1 cellular context compared by ENCODE assay signal in the genomic region with DNA sequence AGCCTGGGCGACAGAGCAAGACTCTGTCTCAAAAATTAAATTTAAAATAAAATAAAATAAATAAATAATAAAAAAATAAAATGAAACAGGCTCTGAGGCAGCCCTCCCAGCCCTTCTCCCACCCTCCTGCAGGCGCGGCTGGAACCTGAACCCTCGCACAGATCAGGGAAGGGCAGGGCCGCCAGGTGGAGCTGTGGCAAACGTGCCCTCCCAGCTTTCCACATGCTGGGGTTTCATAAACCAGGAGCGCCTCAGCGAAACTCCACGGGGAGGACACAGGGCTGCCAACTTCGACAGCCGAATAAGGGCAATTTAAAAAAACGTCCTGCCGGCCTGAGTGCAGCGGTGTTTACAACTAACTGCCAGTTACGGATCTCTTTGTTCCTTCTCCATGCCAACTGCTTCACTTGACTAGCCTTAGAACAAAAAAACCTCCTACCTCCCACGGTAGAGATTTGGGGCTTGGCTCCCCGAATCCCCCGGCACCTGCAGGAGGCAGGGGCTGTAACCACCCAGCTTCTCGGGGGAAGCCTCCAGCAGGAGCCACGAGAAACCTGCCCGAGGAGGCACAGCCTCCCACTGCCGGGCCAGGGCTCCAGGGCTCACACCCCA.
TF ChIP-seq lines count a peak whose summit lies in the region.

No MANE protein-coding gene starts in this region.

TF ChIP-seq in HepG2, 621 proteins besides CTCF, POLR2A, EP300 and RAD21 (continued from another document and continues in another):
- no peak for TF ChIP-seq ZNF496 (CRISPR knock-in tag; IDR thresholded peaks at IDR 0.05; ENCODE audit: insufficient replicate concordance)
- TF ChIP-seq, protein P1, sequence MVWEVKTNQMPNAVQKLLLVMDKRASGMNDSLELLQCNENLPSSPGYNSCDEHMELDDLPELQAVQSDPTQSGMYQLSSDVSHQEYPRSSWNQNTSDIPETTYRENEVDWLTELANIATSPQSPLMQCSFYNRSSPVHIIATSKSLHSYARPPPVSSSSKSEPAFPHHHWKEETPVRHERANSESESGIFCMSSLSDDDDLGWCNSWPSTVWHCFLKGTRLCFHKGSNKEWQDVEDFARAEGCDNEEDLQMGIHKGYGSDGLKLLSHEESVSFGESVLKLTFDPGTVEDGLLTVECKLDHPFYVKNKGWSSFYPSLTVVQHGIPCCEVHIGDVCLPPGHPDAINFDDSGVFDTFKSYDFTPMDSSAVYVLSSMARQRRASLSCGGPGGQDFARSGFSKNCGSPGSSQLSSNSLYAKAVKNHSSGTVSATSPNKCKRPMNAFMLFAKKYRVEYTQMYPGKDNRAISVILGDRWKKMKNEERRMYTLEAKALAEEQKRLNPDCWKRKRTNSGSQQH (CRISPR knock-in tag; IDR thresholded peaks at IDR 0.05; ENCODE audit: low read depth): 0 out of 2 replicates have a peak, but pooled peaks have one; percentile 41
- 0 out of 2 replicates have a peak, but pooled peaks have one; percentile 27 for TF ChIP-seq AHR (CRISPR knock-in tag; IDR thresholded peaks at IDR 0.05)
- peak; percentile 65; the same call in 1 of the 2 replicates for TF ChIP-seq IRF2 (CRISPR knock-in tag; IDR thresholded peaks at IDR 0.05)
- TF ChIP-seq MAFK (conservative IDR thresholded peaks at IDR 0.05 in 1 of 2, IDR thresholded peaks at IDR 0.05 in 1 of 2; ENCODE audit: low read length in 2 of 2): no peak
- TF ChIP-seq, protein P2, sequence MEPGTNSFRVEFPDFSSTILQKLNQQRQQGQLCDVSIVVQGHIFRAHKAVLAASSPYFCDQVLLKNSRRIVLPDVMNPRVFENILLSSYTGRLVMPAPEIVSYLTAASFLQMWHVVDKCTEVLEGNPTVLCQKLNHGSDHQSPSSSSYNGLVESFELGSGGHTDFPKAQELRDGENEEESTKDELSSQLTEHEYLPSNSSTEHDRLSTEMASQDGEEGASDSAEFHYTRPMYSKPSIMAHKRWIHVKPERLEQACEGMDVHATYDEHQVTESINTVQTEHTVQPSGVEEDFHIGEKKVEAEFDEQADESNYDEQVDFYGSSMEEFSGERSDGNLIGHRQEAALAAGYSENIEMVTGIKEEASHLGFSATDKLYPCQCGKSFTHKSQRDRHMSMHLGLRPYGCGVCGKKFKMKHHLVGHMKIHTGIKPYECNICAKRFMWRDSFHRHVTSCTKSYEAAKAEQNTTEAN (CRISPR knock-in tag; conservative IDR thresholded peaks at IDR 0.05): 0 out of 2 replicates have a peak, but pooled peaks have one; percentile 32
- no peak for TF ChIP-seq ZNF350 (CRISPR knock-in tag; IDR thresholded peaks at IDR 0.05; ENCODE audit: borderline replicate concordance, low read depth)
- no peak for TF ChIP-seq RFXANK (CRISPR knock-in tag; IDR thresholded peaks at IDR 0.05)
- no peak for TF ChIP-seq ZNF549 (CRISPR knock-in tag; IDR thresholded peaks at IDR 0.05)
- TF ChIP-seq ATF7 (IDR thresholded peaks at IDR 0.05): no peak
- no peak for TF ChIP-seq ATF7 (CRISPR knock-in tag; IDR thresholded peaks at IDR 0.05)
- peak; percentile 19; the same call in 1 of the 2 replicates for TF ChIP-seq NFKB2 (CRISPR knock-in tag; IDR thresholded peaks at IDR 0.05; ENCODE audit: borderline replicate concordance)
- no peak for TF ChIP-seq GZF1 (CRISPR knock-in tag; IDR thresholded peaks at IDR 0.05)
- no peak for TF ChIP-seq ZNF432 (CRISPR knock-in tag; IDR thresholded peaks at IDR 0.05; ENCODE audit: borderline replicate concordance)
- no peak; the same call in 1 of the 2 replicates for TF ChIP-seq BCL6 (CRISPR knock-in tag; IDR thresholded peaks at IDR 0.05)
- no peak for TF ChIP-seq GFI1 (CRISPR knock-in tag; IDR thresholded peaks at IDR 0.05; ENCODE audit: borderline replicate concordance)
- TF ChIP-seq, protein P3, sequence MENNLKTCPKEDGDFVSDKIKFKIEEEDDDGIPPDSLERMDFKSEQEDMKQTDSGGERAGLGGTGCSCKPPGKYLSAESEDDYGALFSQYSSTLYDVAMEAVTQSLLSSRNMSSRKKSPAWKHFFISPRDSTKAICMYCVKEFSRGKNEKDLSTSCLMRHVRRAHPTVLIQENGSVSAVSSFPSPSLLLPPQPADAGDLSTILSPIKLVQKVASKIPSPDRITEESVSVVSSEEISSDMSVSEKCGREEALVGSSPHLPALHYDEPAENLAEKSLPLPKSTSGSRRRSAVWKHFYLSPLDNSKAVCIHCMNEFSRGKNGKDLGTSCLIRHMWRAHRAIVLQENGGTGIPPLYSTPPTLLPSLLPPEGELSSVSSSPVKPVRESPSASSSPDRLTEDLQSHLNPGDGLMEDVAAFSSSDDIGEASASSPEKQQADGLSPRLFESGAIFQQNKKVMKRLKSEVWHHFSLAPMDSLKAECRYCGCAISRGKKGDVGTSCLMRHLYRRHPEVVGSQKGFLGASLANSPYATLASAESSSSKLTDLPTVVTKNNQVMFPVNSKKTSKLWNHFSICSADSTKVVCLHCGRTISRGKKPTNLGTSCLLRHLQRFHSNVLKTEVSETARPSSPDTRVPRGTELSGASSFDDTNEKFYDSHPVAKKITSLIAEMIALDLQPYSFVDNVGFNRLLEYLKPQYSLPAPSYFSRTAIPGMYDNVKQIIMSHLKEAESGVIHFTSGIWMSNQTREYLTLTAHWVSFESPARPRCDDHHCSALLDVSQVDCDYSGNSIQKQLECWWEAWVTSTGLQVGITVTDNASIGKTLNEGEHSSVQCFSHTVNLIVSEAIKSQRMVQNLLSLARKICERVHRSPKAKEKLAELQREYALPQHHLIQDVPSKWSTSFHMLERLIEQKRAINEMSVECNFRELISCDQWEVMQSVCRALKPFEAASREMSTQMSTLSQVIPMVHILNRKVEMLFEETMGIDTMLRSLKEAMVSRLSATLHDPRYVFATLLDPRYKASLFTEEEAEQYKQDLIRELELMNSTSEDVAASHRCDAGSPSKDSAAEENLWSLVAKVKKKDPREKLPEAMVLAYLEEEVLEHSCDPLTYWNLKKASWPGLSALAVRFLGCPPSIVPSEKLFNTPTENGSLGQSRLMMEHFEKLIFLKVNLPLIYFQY (CRISPR knock-in tag; IDR thresholded peaks at IDR 0.05; ENCODE audit: borderline replicate concordance): no peak
- TF ChIP-seq TEAD2 (CRISPR knock-in tag; IDR thresholded peaks at IDR 0.05): no peak
- no peak for TF ChIP-seq NCOA1 (CRISPR knock-in tag; IDR thresholded peaks at IDR 0.05)
- no peak for TF ChIP-seq PAF1 (CRISPR knock-in tag; IDR thresholded peaks at IDR 0.05)
- no peak for TF ChIP-seq HNRNPUL1 (IDR thresholded peaks at IDR 0.05; ENCODE audit: low read depth, low read length)
- TF ChIP-seq ZSCAN29 (CRISPR knock-in tag; conservative IDR thresholded peaks at IDR 0.05): no peak
- no peak for TF ChIP-seq EED (CRISPR knock-in tag; IDR thresholded peaks at IDR 0.05)
- TF ChIP-seq NFIC (IDR thresholded peaks at IDR 0.05; ENCODE audit: low read length): no peak
- TF ChIP-seq ASH2L (IDR thresholded peaks at IDR 0.05; ENCODE audit: insufficient read length, low read depth, low read length): peak; percentile 37
- TF ChIP-seq FOXK1 (CRISPR knock-in tag; IDR thresholded peaks at IDR 0.05; ENCODE audit: borderline replicate concordance, low read depth): peak; percentile 37; the same call in 1 of the 2 replicates
- no peak for TF ChIP-seq RFX3 (CRISPR knock-in tag; IDR thresholded peaks at IDR 0.05)
- TF ChIP-seq CBX2 (IDR thresholded peaks at IDR 0.05; ENCODE audit: low read depth, low read length): no peak
- no peak for TF ChIP-seq CBX2 (CRISPR knock-in tag; IDR thresholded peaks at IDR 0.05; ENCODE audit: low read depth)
- no peak for TF ChIP-seq HNF4G (IDR thresholded peaks at IDR 0.05; ENCODE audit: borderline replicate concordance, low read depth, low read length)
- TF ChIP-seq HNF4G (CRISPR knock-in tag; IDR thresholded peaks at IDR 0.05; ENCODE audit: borderline replicate concordance, low read depth): no peak
- TF ChIP-seq, protein P4, sequence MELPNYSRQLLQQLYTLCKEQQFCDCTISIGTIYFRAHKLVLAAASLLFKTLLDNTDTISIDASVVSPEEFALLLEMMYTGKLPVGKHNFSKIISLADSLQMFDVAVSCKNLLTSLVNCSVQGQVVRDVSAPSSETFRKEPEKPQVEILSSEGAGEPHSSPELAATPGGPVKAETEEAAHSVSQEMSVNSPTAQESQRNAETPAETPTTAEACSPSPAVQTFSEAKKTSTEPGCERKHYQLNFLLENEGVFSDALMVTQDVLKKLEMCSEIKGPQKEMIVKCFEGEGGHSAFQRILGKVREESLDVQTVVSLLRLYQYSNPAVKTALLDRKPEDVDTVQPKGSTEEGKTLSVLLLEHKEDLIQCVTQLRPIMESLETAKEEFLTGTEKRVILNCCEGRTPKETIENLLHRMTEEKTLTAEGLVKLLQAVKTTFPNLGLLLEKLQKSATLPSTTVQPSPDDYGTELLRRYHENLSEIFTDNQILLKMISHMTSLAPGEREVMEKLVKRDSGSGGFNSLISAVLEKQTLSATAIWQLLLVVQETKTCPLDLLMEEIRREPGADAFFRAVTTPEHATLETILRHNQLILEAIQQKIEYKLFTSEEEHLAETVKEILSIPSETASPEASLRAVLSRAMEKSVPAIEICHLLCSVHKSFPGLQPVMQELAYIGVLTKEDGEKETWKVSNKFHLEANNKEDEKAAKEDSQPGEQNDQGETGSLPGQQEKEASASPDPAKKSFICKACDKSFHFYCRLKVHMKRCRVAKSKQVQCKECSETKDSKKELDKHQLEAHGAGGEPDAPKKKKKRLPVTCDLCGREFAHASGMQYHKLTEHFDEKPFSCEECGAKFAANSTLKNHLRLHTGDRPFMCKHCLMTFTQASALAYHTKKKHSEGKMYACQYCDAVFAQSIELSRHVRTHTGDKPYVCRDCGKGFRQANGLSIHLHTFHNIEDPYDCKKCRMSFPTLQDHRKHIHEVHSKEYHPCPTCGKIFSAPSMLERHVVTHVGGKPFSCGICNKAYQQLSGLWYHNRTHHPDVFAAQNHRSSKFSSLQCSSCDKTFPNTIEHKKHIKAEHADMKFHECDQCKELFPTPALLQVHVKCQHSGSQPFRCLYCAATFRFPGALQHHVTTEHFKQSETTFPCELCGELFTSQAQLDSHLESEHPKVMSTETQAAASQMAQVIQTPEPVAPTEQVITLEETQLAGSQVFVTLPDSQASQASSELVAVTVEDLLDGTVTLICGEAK (IDR thresholded peaks at IDR 0.05): no peak
- TF ChIP-seq, protein P4 (CRISPR knock-in tag; IDR thresholded peaks at IDR 0.05): no peak
- no peak for TF ChIP-seq SRY (CRISPR knock-in tag; IDR thresholded peaks at IDR 0.05)
- TF ChIP-seq ZNF557 (CRISPR knock-in tag; IDR thresholded peaks at IDR 0.05): no peak
- peak; percentile 62; the same call in 1 of the 2 replicates for TF ChIP-seq ZNF232 (CRISPR knock-in tag; IDR thresholded peaks at IDR 0.05; ENCODE audit: borderline replicate concordance)
- TF ChIP-seq ZZZ3 (CRISPR knock-in tag; IDR thresholded peaks at IDR 0.05; ENCODE audit: borderline replicate concordance): no peak
- TF ChIP-seq SALL1 (CRISPR knock-in tag; IDR thresholded peaks at IDR 0.05): peak; percentile 78
- TF ChIP-seq, protein P5, sequence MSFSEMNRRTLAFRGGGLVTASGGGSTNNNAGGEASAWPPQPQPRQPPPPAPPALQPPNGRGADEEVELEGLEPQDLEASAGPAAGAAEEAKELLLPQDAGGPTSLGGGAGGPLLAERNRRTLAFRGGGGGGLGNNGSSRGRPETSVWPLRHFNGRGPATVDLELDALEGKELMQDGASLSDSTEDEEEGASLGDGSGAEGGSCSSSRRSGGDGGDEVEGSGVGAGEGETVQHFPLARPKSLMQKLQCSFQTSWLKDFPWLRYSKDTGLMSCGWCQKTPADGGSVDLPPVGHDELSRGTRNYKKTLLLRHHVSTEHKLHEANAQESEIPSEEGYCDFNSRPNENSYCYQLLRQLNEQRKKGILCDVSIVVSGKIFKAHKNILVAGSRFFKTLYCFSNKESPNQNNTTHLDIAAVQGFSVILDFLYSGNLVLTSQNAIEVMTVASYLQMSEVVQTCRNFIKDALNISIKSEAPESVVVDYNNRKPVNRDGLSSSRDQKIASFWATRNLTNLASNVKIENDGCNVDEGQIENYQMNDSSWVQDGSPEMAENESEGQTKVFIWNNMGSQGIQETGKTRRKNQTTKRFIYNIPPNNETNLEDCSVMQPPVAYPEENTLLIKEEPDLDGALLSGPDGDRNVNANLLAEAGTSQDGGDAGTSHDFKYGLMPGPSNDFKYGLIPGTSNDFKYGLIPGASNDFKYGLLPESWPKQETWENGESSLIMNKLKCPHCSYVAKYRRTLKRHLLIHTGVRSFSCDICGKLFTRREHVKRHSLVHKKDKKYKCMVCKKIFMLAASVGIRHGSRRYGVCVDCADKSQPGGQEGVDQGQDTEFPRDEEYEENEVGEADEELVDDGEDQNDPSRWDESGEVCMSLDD (CRISPR knock-in tag; IDR thresholded peaks at IDR 0.05; ENCODE audit: borderline replicate concordance): no peak
- TF ChIP-seq ZNF224 (CRISPR knock-in tag; IDR thresholded peaks at IDR 0.05): no peak
- no peak for TF ChIP-seq FOXK2 (IDR thresholded peaks at IDR 0.05)
- TF ChIP-seq POLR2AphosphoS5 (IDR thresholded peaks at IDR 0.05; ENCODE audit: low read depth, low read length): no peak
- no peak for TF ChIP-seq ZNF776 (CRISPR knock-in tag; IDR thresholded peaks at IDR 0.05)
- TF ChIP-seq ZNF335 (CRISPR knock-in tag; IDR thresholded peaks at IDR 0.05): 0 out of 2 replicates have a peak, but pooled peaks have one; percentile 34
- TF ChIP-seq ZNF274 (CRISPR knock-in tag; IDR thresholded peaks at IDR 0.05): peak; percentile 38; the same call in 1 of the 2 replicates
- TF ChIP-seq, protein P6, sequence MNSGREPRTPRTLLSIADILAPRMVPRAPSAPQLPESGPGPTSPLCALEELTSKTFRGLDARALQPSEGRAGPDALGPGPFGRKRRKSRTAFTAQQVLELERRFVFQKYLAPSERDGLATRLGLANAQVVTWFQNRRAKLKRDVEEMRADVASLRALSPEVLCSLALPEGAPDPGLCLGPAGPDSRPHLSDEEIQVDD (CRISPR knock-in tag; IDR thresholded peaks at IDR 0.05; ENCODE audit: borderline replicate concordance): no peak
- no peak for TF ChIP-seq TCF12 (IDR thresholded peaks at IDR 0.05)
- TF ChIP-seq TCF12 (CRISPR knock-in tag; IDR thresholded peaks at IDR 0.05): no peak
